Comparison of ENCODE assay signal across 8 cellular contexts in the genomic region with DNA sequence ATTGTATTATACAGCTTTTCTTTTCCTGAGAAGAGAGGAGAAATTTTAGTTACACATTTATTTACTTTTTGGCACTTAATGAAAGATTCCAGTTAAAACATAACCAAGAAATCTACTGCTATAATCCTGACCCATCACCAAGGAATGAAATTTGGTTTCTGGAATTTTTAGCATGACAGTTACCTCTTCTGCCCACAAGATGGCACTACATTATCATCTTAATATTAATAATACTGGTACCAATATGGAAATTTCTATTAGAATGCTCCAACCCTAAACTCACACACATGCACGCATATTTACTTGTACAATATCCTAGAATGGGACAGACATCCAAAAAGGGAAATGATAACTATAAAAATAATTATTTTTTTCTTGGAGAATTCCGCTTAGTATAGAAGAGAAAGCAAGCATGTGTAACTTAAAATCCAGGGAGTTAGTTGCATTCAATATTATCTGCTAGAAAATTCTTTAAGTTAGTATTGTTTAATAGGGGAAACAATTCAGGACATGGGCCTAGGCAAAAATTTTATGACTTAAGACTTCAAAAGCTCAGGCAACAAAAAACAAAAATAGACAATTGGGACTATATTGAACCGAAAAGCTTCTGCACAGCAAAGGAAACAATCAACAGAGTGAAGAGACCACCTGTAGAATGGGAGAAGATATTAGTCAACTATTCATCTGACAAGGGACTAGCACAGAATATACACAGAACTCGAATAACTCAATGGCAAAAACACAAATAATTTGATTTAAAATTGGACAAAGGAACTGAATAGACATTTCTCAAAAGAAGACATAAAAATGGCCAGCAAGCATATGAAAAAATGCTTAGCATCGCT. TPM values are rescaled to one million over a fixed set of nuclear protein-coding genes. Genes with fewer than 3 reads are reported as not detected.
DNase-seq lines count a peak whose midpoint lies in the region; ATAC-seq and TF ChIP-seq lines count a peak whose summit lies in the region.

No MANE protein-coding gene starts in this region.

- H3K4me1 Mint-ChIP-seq in activated naive CD4-positive, alpha-beta T cell treated with anti-CD3 and anti-CD28 coated beads, Interleukin-2, amount 10 ng/mL, durations not matched to agents 7 days and 5 days: no peaks in the 10 kb centered on the region

- no peak overlapping the region for H3K27ac Mint-ChIP-seq in activated naive CD4-positive, alpha-beta T cell treated with anti-CD3 and anti-CD28 coated beads, Interleukin-2, amount 10 ng/mL, durations not matched to agents 7 days and 5 days

- CTCF ChIA-PET in activated naive CD4-positive, alpha-beta T cell treated with anti-CD3 and anti-CD28 coated beads, Interleukin-2, amount 10 ng/mL, durations not matched to agents 7 days and 5 days (lab: Charles Lee): interaction anchor here (0.7 to 2.0 kb wide), 12 partner anchors 14 to 701 kb away, joined by 3 to 6 read pairs (median 4); no protein-coding TSS in a partner anchor

- DNase-seq in COLO829 (ENCODE audit: low spot score): peak; percentile 28
- DNase-seq in HT-29 (ENCODE audit: low spot score): peak; percentile 41
- peak; percentile 41 for DNase-seq in astrocyte of the spinal cord (ENCODE audit: low read depth, low spot score)
- peak; percentile 5 for DNase-seq in midbrain (lab: John Stamatoyannopoulos, UW)
- DNase-seq in activated naive CD4-positive, alpha-beta T cell treated with anti-CD3 and anti-CD28 coated beads, Interleukin-2, amount 10 ng/mL, durations not matched to agents 7 days and 5 days: no peak
- DNase-seq in activated CD4-positive, alpha-beta T cell treated with anti-CD3 and anti-CD28 coated beads for 1 hour: no peak

- no peaks in the 10 kb centered on the region for H3K9me3 Mint-ChIP-seq in activated naive CD4-positive, alpha-beta T cell treated with anti-CD3 and anti-CD28 coated beads, Interleukin-2, amount 10 ng/mL, durations not matched to agents 7 days and 5 days

- peaks cover 18% of the 10 kb centered on the region for H3K27me3 Mint-ChIP-seq in activated naive CD4-positive, alpha-beta T cell treated with anti-CD3 and anti-CD28 coated beads, Interleukin-2, amount 10 ng/mL, durations not matched to agents 7 days and 5 days

- H3K36me3 Mint-ChIP-seq in activated naive CD4-positive, alpha-beta T cell treated with anti-CD3 and anti-CD28 coated beads, Interleukin-2, amount 10 ng/mL, durations not matched to agents 7 days and 5 days: no peaks in the 10 kb centered on the region

- no peak for ATAC-seq in HG02642 (IDR thresholded peaks at IDR 0.05; ENCODE audit: poor library complexity, unreplicated experiment)
- ATAC-seq in HG02588 (IDR thresholded peaks at IDR 0.05; ENCODE audit: unreplicated experiment): no peak

- no peak overlapping the region for H3K4me3 ChIP-seq in astrocyte of the spinal cord (ENCODE audit: low read depth, low read length)

- in situ Hi-C loops in astrocyte of the spinal cord (cut with HindIII; ENCODE audit: low sequenced_read_pairs): no loop called here

- H3K4me3 Mint-ChIP-seq in activated naive CD4-positive, alpha-beta T cell treated with anti-CD3 and anti-CD28 coated beads, Interleukin-2, amount 10 ng/mL, durations not matched to agents 7 days and 5 days: no peak overlapping the region

- TF ChIP-seq CTCF in astrocyte of the spinal cord (IDR thresholded peaks at IDR 0.05; ENCODE audit: low read depth, low read length): peak; percentile 59

RNA-seq across cellular contexts. Expression of gene MAP3K21, which starts 37.4 kb away (rescaled TPM):
- 10.1 and 10.8 TPM in 2 replicates for total RNA-seq in HT-29 (2014; rRNA removed; shearing (Covaris generic))

Comparison
In these comparisons a context has a peak if more than half of its experiments do, and no peak if none do; other contexts are left out.
1. DNase-seq: peak in COLO829 (single experiment), HT-29 (single experiment), astrocyte of the spinal cord (single experiment) and midbrain (single experiment); none in activated naive CD4-positive, alpha-beta T cell treated with anti-CD3 and anti-CD28 coated beads, Interleukin-2, amount 10 ng/mL, durations not matched to agents 7 days and 5 days (single experiment) and activated CD4-positive, alpha-beta T cell treated with anti-CD3 and anti-CD28 coated beads for 1 hour (single experiment).